ENCODE assay signal across 8 cellular contexts in genomic region chr7:100132697-100133137, GRCh38. TPM values are rescaled to one million over a fixed set of nuclear protein-coding genes. Genes with fewer than 3 reads are reported as not detected.
DNase-seq lines count a peak whose midpoint lies in the region; ATAC-seq, FAIRE-seq and TF ChIP-seq lines count a peak whose summit lies in the region.

No MANE protein-coding gene starts in this region.

- H2AFZ ChIP-seq in OCI-LY3 (ENCODE audit: low read depth, low read length) (no peak overlapping the region), neuronal stem cell (ENCODE audit: low read length) (peak overlapping the region; percentile 68)

- H3K4me1 Mint-ChIP-seq in activated T-cell treated with anti-CD3 and anti-CD28 coated beads, Interleukin-2, amount 50 U/mL, for 24 hours (ENCODE audit: low read depth), result peaks cover 23% of the 10 kb centered on the region

- peaks cover 4% of the 10 kb centered on the region; the same call in 1 of the 2 replicates for H3K79me2 ChIP-seq in OCI-LY3 (ENCODE audit: low read length)

- H2BK120ac ChIP-seq in neuronal stem cell (ENCODE audit: low read depth, low read length), result no peak overlapping the region

- H3K18ac ChIP-seq in neuronal stem cell (ENCODE audit: low read length), result no peak overlapping the region

- H2BK12ac ChIP-seq in neuronal stem cell (ENCODE audit: low read length), result no peak overlapping the region

- no CpG with 5 or more reads among the region's 3 CpGs for WGBS in neuronal stem cell (ENCODE audit: extremely low coverage in 2 of 2, insufficient read length in 2 of 2, insufficient replicate concordance in 1 of 2), 2 donors

- H3K27me3 Mint-ChIP-seq in activated T-cell treated with anti-CD3 and anti-CD28 coated beads, Interleukin-2, amount 50 U/mL, for 24 hours, result no peaks in the 10 kb centered on the region

- DNase-seq in AG04449 (ENCODE audit: low read depth, low spot score), result no peak
- peak; percentile 83 for DNase-seq in GM13976 (ENCODE audit: low spot score)
- peak; percentile 74 for DNase-seq in HTR-8/SVneo (ENCODE audit: insufficient read length, low spot score)
- peak; percentile 71 for DNase-seq in activated T-cell treated with anti-CD3 and anti-CD28 coated beads, Interleukin-2, amount 50 U/mL, for 24 hours
- DNase-seq in fibroblast of mammary gland (ENCODE audit: low read depth), result peak; percentile 66
- DNase-seq in neuronal stem cell (ENCODE audit: low spot score), result no peak

- H3K27ac ChIP-seq in OCI-LY3 (ENCODE audit: low read length) (no peak overlapping the region), neuronal stem cell (replicated peaks; ENCODE audit: low read length) (no peak overlapping the region)

- H2BK15ac ChIP-seq in neuronal stem cell (ENCODE audit: low read length), result no peak overlapping the region

- H3K9ac ChIP-seq in OCI-LY3 (ENCODE audit: low read length) (no peak overlapping the region), neuronal stem cell (ENCODE audit: low read depth, low read length, poor library complexity) (no peak overlapping the region)

- H2AK5ac ChIP-seq in neuronal stem cell (ENCODE audit: low read depth, low read length), result no peak overlapping the region

- no peak for ATAC-seq in GM19023 (IDR thresholded peaks at IDR 0.05; ENCODE audit: unreplicated experiment)

- H3K4me2 ChIP-seq in OCI-LY3 (ENCODE audit: low read length) (no peak overlapping the region), neuronal stem cell (ENCODE audit: insufficient read depth, low read length, poor library complexity, severe bottlenecking) (no peak overlapping the region)

- H2BK5ac ChIP-seq in neuronal stem cell (ENCODE audit: low read length), result no peak overlapping the region

- H3K23ac ChIP-seq in neuronal stem cell (ENCODE audit: low read depth, low read length, poor library complexity), result no peak overlapping the region

- H3K27me3 ChIP-seq in OCI-LY3 (ENCODE audit: low read depth, low read length), result no peaks in the 10 kb centered on the region
- H3K27me3 ChIP-seq in neuronal stem cell (ENCODE audit: control insufficient read depth in 3 of 3, insufficient read depth in 3 of 3, low read depth in 1 of 3, low read length in 3 of 3), result peaks cover 0 to 13% (median 0%) of the 10 kb centered on the region in 3 experiments

- POLR2A ChIA-PET in AG04449 (lab: Yijun Ruan, JAX), result no interaction called here

- H3K4me3 Mint-ChIP-seq in activated T-cell treated with anti-CD3 and anti-CD28 coated beads, Interleukin-2, amount 50 U/mL, for 24 hours, result no peak overlapping the region

- TF ChIP-seq CTCF in AG04449 (IDR thresholded peaks at IDR 0.05; ENCODE audit: insufficient read depth, low read length, missing control alignments) (peak; percentile 93), GM13976 (IDR thresholded peaks at IDR 0.05; ENCODE audit: borderline replicate concordance, control extremely low read depth, extremely low read depth, insufficient read depth, missing control alignments) (peak; percentile 84), OCI-LY3 (IDR thresholded peaks at IDR 0.05; ENCODE audit: low read depth, low read length) (peak; percentile 84), fibroblast of mammary gland (conservative IDR thresholded peaks at IDR 0.05; ENCODE audit: control insufficient read depth, insufficient read depth, low read depth, low read length) (peak; percentile 96)

- H3K36me3 ChIP-seq in OCI-LY3 (replicated peaks; ENCODE audit: low read depth, low read length) (no peaks in the 10 kb centered on the region), neuronal stem cell (replicated peaks in 1 of 2; ENCODE audit: control insufficient read depth in 2 of 2, insufficient read depth in 2 of 2, low read length in 2 of 2) (no peaks in the 10 kb centered on the region)

- in situ Hi-C loops in GM13976 (cut with MboI; ENCODE audit: low sequenced_read_pairs, unreplicated experiment), result loop anchor here (10.0 kb wide), 1 partner anchor 272 kb away; no protein-coding TSS in a partner anchor

- H3K9me3 Mint-ChIP-seq in activated T-cell treated with anti-CD3 and anti-CD28 coated beads, Interleukin-2, amount 50 U/mL, for 24 hours, result no peaks in the 10 kb centered on the region

- no peak overlapping the region for H3K4ac ChIP-seq in neuronal stem cell (ENCODE audit: low read length)

- no peaks in the 10 kb centered on the region for H3K79me1 ChIP-seq in neuronal stem cell (ENCODE audit: low read depth, low read length)

- no peak overlapping the region for H3K4me3 ChIP-seq in AG04449 (ENCODE audit: low read depth, low read length)
- H3K4me3 ChIP-seq in OCI-LY3 (ENCODE audit: low read length), result no peak overlapping the region
- no peak overlapping the region for H3K4me3 ChIP-seq in fibroblast of mammary gland (ENCODE audit: control insufficient read depth, low read depth, low read length)
- H3K4me3 ChIP-seq in neuronal stem cell (ENCODE audit: low read length in 2 of 2), result no peak overlapping the region

- H3K4me1 ChIP-seq in OCI-LY3 (ENCODE audit: low read length), result peaks cover 14% of the 10 kb centered on the region
- peaks cover 2 to 5% of the 10 kb centered on the region in 2 donors for H3K4me1 ChIP-seq in neuronal stem cell (ENCODE audit: control insufficient read depth in 2 of 2, insufficient read depth in 1 of 2, low read depth in 1 of 2, low read length in 2 of 2)

- no peak overlapping the region for H4K8ac ChIP-seq in neuronal stem cell (ENCODE audit: low read depth, low read length)

- H3K9me3 ChIP-seq in OCI-LY3 (ENCODE audit: insufficient read depth, low read length) (no peaks in the 10 kb centered on the region), neuronal stem cell (replicated peaks in 1 of 2; ENCODE audit: control insufficient read depth in 2 of 2, insufficient read depth in 1 of 2, low read depth in 1 of 2, low read length in 2 of 2) (no peaks in the 10 kb centered on the region)

- no peak overlapping the region for H3K27ac Mint-ChIP-seq in activated T-cell treated with anti-CD3 and anti-CD28 coated beads, Interleukin-2, amount 50 U/mL, for 24 hours

- no peaks in the 10 kb centered on the region for H4K20me1 ChIP-seq in OCI-LY3 (ENCODE audit: insufficient read depth, low read length)

- CTCF ChIA-PET in AG04449 (lab: Yijun Ruan, JAX), result interaction anchor here (0.6 to 11.8 kb wide), 34 partner anchors 8 to 719 kb away, joined by 3 to 298 read pairs (median 8); partner anchors contain the start of genes AP4M1, GPC2, LAMTOR4 and MCM7

- no peak overlapping the region for H3K14ac ChIP-seq in neuronal stem cell (ENCODE audit: low read length)

- no peak overlapping the region for H4K91ac ChIP-seq in neuronal stem cell (ENCODE audit: low read depth, low read length, poor library complexity)

- no peak for FAIRE-seq in HTR-8/SVneo (lab: Jason Lieb, UNC)

- no peaks in the 10 kb centered on the region for H3K36me3 Mint-ChIP-seq in activated T-cell treated with anti-CD3 and anti-CD28 coated beads, Interleukin-2, amount 50 U/mL, for 24 hours (ENCODE audit: low read depth)

RNA-seq across cellular contexts. Expression of gene MBLAC1, which starts 6.0 kb away (rescaled TPM):
- polyA plus RNA-seq in neuronal stem cell (2013, experiment 1 of 2), result 0.75 TPM
- polyA plus RNA-seq in neuronal stem cell (2013, experiment 2 of 2), result 0.86 TPM

RNA-seq across cellular contexts. Expression of gene CNPY4, which starts 13.3 kb away (rescaled TPM):
- polyA plus RNA-seq in neuronal stem cell (2013, experiment 1 of 2), result 21.1 TPM
- 20.5 TPM for polyA plus RNA-seq in neuronal stem cell (2013, experiment 2 of 2)

RNA-seq across cellular contexts. Expression of gene TAF6, which starts 13.6 kb away (rescaled TPM):
- 77.7 TPM for polyA plus RNA-seq in neuronal stem cell (2013, experiment 1 of 2)
- 76.6 TPM for polyA plus RNA-seq in neuronal stem cell (2013, experiment 2 of 2)

RNA-seq across cellular contexts. Expression of gene LAMTOR4, which starts 16.0 kb away (rescaled TPM):
- 116 TPM for polyA plus RNA-seq in neuronal stem cell (2013, experiment 1 of 2)
- polyA plus RNA-seq in neuronal stem cell (2013, experiment 2 of 2), result 113 TPM

RNA-seq across cellular contexts. Expression of gene TRAPPC14, which starts 25.8 kb away (rescaled TPM):
- 9.5 TPM for polyA plus RNA-seq in neuronal stem cell (2013, experiment 1 of 2)
- 8.9 TPM for polyA plus RNA-seq in neuronal stem cell (2013, experiment 2 of 2)

Comparison
In these comparisons a context has a peak if more than half of its experiments do, and no peak if none do; other contexts are left out.
1. DNase-seq: peak in GM13976 (single experiment), HTR-8/SVneo (single experiment), activated T-cell treated with anti-CD3 and anti-CD28 coated beads, Interleukin-2, amount 50 U/mL, for 24 hours (single experiment) and fibroblast of mammary gland (single experiment); none in AG04449 (single experiment) and neuronal stem cell (single experiment).
2. Peak in every context shown above with its lines, with median percentiles within 50 percentile points of each other: CTCF ChIP-seq.